ENCODE assay signal across 1 cellular context in the genomic region with DNA sequence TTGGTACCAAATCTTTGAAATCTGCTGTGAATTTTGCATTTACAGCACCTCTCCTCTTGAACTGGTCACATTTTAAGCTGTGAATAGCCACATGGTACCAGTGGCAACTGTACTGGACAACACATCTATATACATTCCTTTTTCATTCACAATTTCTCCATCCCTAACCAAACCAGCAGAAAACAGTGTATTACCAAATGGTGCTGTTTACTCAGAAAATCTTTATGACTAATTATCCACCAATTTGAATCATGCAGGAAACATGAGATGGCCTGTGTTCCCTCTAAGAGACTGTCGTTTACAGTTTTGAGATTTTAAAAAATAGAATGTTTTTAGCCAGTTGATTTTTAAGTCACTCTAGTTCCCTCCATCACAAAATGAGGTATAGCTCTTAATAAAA.
TF ChIP-seq lines count a peak whose summit lies in the region.

No MANE protein-coding gene starts in this region.

TF ChIP-seq in endothelial cell of umbilical vein, 7 proteins besides CTCF, POLR2A, EP300 and RAD21 (continued from another document):
- TF ChIP-seq EZH2 (IDR thresholded peaks at IDR 0.05; ENCODE audit: borderline replicate concordance, low read depth, low read length, severe bottlenecking): no peak
- TF ChIP-seq MAX (IDR thresholded peaks at IDR 0.05; ENCODE audit: insufficient read depth, insufficient read length): no peak
- peak; percentile 59 for TF ChIP-seq JUN (IDR thresholded peaks at IDR 0.05; ENCODE audit: borderline replicate concordance, insufficient read depth, insufficient read length, low read depth)
- peak; percentile 70 for TF ChIP-seq FOS (IDR thresholded peaks at IDR 0.05; ENCODE audit: borderline replicate concordance, insufficient read depth, low read length)
